10 cellular contexts compared by ENCODE assay signal in the genomic region with DNA sequence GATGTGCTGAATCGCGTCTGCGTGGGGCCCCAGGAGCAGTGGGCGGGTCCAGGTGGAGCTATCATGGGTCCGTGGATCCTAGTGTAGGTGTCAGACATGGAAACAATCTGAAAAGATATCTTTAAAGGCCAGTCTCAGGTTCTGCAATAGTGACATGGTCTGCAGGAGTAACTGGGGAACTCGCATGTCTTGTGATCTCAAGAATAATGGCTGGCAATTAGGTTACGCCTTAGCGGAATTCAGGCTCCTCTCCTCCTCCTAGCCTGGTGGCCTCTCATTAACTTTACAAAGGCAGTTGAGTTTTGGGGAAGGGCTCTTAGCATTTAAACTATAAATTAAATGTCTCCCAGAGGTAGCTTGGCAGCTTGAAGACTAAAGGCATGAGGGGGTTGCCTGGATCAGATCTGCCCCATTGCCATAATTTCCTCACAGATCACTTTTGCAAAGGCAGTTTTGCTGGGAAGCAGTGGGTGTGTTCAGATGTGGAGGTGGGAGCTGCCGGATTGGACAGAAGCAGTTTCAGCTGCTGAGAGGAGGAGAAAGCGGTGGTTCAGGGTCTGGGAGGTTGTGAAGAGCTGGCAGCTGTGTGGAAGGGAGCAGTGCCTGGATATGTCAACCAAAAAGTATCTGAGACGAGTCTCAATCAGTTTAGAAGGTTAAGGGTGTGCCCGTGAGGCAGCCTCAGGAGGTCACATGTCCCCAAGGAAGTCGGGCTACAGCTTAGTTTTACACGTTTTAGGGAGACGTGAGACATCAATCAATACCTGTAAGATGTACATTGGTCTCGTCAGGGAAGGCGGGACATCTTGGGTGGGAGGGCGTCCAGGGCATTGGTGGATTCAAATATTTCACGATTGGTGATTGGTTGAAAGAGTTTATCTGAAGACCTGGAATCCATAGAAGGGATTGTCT. TPM values are rescaled to one million over a fixed set of nuclear protein-coding genes. Genes with fewer than 3 reads are reported as not detected.
DNase-seq lines count a peak whose midpoint lies in the region; ATAC-seq and TF ChIP-seq lines count a peak whose summit lies in the region.
"Had no signal": no experiment of that assay in that cellular context is flagged by ENCODE, and none has a peak within 500 bp of the region (broad histone marks: within the 10 kb centered on the region; RNA-seq: fewer than 3 reads in every experiment).

No MANE protein-coding gene starts in this region.

- DNase-seq in NCI-H1436 (lab: John Stamatoyannopoulos, UW), result peak; percentile 60
- DNase-seq in NCI-H1436 treated with DMSO at 0.1 percent for 48 hours (lab: John Stamatoyannopoulos, UW), result no peak
- peak; percentile 39 for DNase-seq in NCI-H69 (lab: John Stamatoyannopoulos, UW)
- DNase-seq in endothelial cell (ENCODE audit: low spot score), result no peak
- no peak for DNase-seq in GM19240 (ENCODE audit: insufficient read length, low spot score)
- no peak for DNase-seq in GM10248 (ENCODE audit: extremely low spot score)
- DNase-seq: activated CD8-positive, alpha-beta memory T cell treated with anti-CD3 and anti-CD28 coated beads, Interleukin-2, amount 10 ng/mL, durations not matched to agents 7 days and 5 days; uterus had no signal

- TF ChIP-seq RAD21 in neural cell (conservative IDR thresholded peaks at IDR 0.05), result no peak

- H3K9me2 ChIP-seq in neural cell (ENCODE audit: insufficient read depth, low read length), result no peaks in the 10 kb centered on the region

- no peaks in the 10 kb centered on the region for H3K36me3 Mint-ChIP-seq in endothelial cell (ENCODE audit: low read depth, unreplicated experiment)
- H3K36me3 Mint-ChIP-seq: activated CD8-positive, alpha-beta memory T cell treated with anti-CD3 and anti-CD28 coated beads, Interleukin-2, amount 10 ng/mL, durations not matched to agents 7 days and 5 days had no signal

- peak overlapping the region; percentile 42 for H3K4me3 ChIP-seq in neural cell (ENCODE audit: low read length)
- H3K4me3 ChIP-seq: uterus had no signal

- H3K27me3 Mint-ChIP-seq in endothelial cell (ENCODE audit: unreplicated experiment), result peaks cover 9% of the 10 kb centered on the region
- H3K27me3 Mint-ChIP-seq: activated CD8-positive, alpha-beta memory T cell treated with anti-CD3 and anti-CD28 coated beads, Interleukin-2, amount 10 ng/mL, durations not matched to agents 7 days and 5 days had no signal

- H3K9me3 Mint-ChIP-seq in endothelial cell (ENCODE audit: unreplicated experiment), result no peaks in the 10 kb centered on the region

- no peak for ATAC-seq in GM18519 (IDR thresholded peaks at IDR 0.05; ENCODE audit: low FRiP score, unreplicated experiment)
- ATAC-seq: activated CD8-positive, alpha-beta memory T cell treated with anti-CD3 and anti-CD28 coated beads, Interleukin-2, amount 10 ng/mL, durations not matched to agents 7 days and 5 days had no signal

- H3K4me2 ChIP-seq in neural cell (ENCODE audit: low read length), result no peak overlapping the region

- H3K9me3 ChIP-seq in neural cell (ENCODE audit: low read length), result no peaks in the 10 kb centered on the region
- H3K9me3 ChIP-seq: uterus had no signal

- no peaks in the 10 kb centered on the region for H4K20me1 ChIP-seq in neural cell (ENCODE audit: insufficient read depth)

- H3K4me3 Mint-ChIP-seq in endothelial cell (ENCODE audit: unreplicated experiment), result peak overlapping the region; percentile 13
- H3K4me3 Mint-ChIP-seq: activated CD8-positive, alpha-beta memory T cell treated with anti-CD3 and anti-CD28 coated beads, Interleukin-2, amount 10 ng/mL, durations not matched to agents 7 days and 5 days had no signal

- H2AFZ ChIP-seq in neural cell (ENCODE audit: low read depth, low read length), result no peak overlapping the region

- no peaks in the 10 kb centered on the region for H3F3A ChIP-seq in neural cell (ENCODE audit: insufficient read depth, low read length, poor library complexity, severe bottlenecking)

- H3K4me1 Mint-ChIP-seq in endothelial cell (ENCODE audit: unreplicated experiment), result peaks cover 4% of the 10 kb centered on the region

- no peak overlapping the region for H3K27ac Mint-ChIP-seq in endothelial cell (ENCODE audit: unreplicated experiment)
- H3K27ac Mint-ChIP-seq: activated CD8-positive, alpha-beta memory T cell treated with anti-CD3 and anti-CD28 coated beads, Interleukin-2, amount 10 ng/mL, durations not matched to agents 7 days and 5 days had no signal

- TF ChIP-seq CTCF in endothelial cell (IDR thresholded peaks at IDR 0.05; ENCODE audit: unreplicated experiment) (no peak), neural cell (IDR thresholded peaks at IDR 0.05; ENCODE audit: poor library complexity, severe bottlenecking) (no peak), GM10248 (IDR thresholded peaks at IDR 0.05; ENCODE audit: control extremely low read depth, extremely low read depth, low read depth, missing control alignments) (no peak)

- no peaks in the 10 kb centered on the region for H3K27me3 ChIP-seq in neural cell (ENCODE audit: insufficient read depth, low read depth, low read length)
- H3K27me3 ChIP-seq: uterus had no signal

- POLR2A ChIA-PET in GM10248 (lab: Yijun Ruan, JAX), result no interaction called here

- CTCF ChIA-PET in GM10248 (lab: Yijun Ruan, JAX), result interaction anchor here (0.8 to 1.3 kb wide), 2 partner anchors 11 to 21 kb away, joined by 3 read pairs; no protein-coding TSS in a partner anchor

- peaks cover 21% of the 10 kb centered on the region for H3K79me2 ChIP-seq in neural cell (replicated peaks; ENCODE audit: insufficient read depth, low read length)

- no peaks in the 10 kb centered on the region for H3K36me3 ChIP-seq in neural cell (ENCODE audit: insufficient read depth, low read length)
- H3K36me3 ChIP-seq: uterus had no signal

- H3K27ac ChIP-seq in neural cell (ENCODE audit: low read length), result no peak overlapping the region
- H3K27ac ChIP-seq: uterus had no signal

- no peak for TF ChIP-seq EP300 in neural cell (conservative IDR thresholded peaks at IDR 0.05; ENCODE audit: poor library complexity, severe bottlenecking)

- H3K9ac ChIP-seq in neural cell (ENCODE audit: low read length), result no peak overlapping the region

TF ChIP-seq in neural cell, 6 proteins besides CTCF, POLR2A, EP300 and RAD21:
- TF ChIP-seq SMC3 (conservative IDR thresholded peaks at IDR 0.05; ENCODE audit: poor library complexity) (no peak), MXI1 (conservative IDR thresholded peaks at IDR 0.05; ENCODE audit: poor library complexity, severe bottlenecking) (no peak), TAF1 (IDR thresholded peaks at IDR 0.05; ENCODE audit: low read depth) (no peak), POLR2AphosphoS5 (IDR thresholded peaks at IDR 0.05) (no peak), EZH2 (IDR thresholded peaks at IDR 0.05; ENCODE audit: borderline replicate concordance, insufficient read depth, low read length, poor library complexity, severe bottlenecking) (no peak)
- TF ChIP-seq, protein P1, sequence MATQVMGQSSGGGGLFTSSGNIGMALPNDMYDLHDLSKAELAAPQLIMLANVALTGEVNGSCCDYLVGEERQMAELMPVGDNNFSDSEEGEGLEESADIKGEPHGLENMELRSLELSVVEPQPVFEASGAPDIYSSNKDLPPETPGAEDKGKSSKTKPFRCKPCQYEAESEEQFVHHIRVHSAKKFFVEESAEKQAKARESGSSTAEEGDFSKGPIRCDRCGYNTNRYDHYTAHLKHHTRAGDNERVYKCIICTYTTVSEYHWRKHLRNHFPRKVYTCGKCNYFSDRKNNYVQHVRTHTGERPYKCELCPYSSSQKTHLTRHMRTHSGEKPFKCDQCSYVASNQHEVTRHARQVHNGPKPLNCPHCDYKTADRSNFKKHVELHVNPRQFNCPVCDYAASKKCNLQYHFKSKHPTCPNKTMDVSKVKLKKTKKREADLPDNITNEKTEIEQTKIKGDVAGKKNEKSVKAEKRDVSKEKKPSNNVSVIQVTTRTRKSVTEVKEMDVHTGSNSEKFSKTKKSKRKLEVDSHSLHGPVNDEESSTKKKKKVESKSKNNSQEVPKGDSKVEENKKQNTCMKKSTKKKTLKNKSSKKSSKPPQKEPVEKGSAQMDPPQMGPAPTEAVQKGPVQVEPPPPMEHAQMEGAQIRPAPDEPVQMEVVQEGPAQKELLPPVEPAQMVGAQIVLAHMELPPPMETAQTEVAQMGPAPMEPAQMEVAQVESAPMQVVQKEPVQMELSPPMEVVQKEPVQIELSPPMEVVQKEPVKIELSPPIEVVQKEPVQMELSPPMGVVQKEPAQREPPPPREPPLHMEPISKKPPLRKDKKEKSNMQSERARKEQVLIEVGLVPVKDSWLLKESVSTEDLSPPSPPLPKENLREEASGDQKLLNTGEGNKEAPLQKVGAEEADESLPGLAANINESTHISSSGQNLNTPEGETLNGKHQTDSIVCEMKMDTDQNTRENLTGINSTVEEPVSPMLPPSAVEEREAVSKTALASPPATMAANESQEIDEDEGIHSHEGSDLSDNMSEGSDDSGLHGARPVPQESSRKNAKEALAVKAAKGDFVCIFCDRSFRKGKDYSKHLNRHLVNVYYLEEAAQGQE (IDR thresholded peaks at IDR 0.05; ENCODE audit: borderline replicate concordance), result no peak

RNA-seq across cellular contexts. Expression of gene TBCD, which starts 2.7 kb away (rescaled TPM):
- total RNA-seq in endothelial cell (ENCODE audit: unreplicated experiment), result 207 TPM
- 64.8 and 67.2 TPM in 2 replicates for polyA plus RNA-seq in neural cell
- 64.2 and 85.9 TPM in 2 replicates for polyA minus RNA-seq in neural cell

RNA-seq across cellular contexts. Expression of gene FN3K, which starts 19.1 kb away (rescaled TPM):
- 10.6 TPM for total RNA-seq in endothelial cell (ENCODE audit: unreplicated experiment)
- 6.0 and 8.3 TPM in 2 replicates for polyA plus RNA-seq in neural cell
- 14.6 and 17.6 TPM in 2 replicates for polyA minus RNA-seq in neural cell

RNA-seq across cellular contexts. Expression of gene FN3KRP, which starts 38.0 kb away (rescaled TPM):
- total RNA-seq in endothelial cell (ENCODE audit: unreplicated experiment), result 27.9 TPM
- polyA plus RNA-seq in neural cell, result 28.8 and 32.7 TPM in 2 replicates
- polyA minus RNA-seq in neural cell, result 22.0 and 24.6 TPM in 2 replicates

RNA-seq across cellular contexts. Expression of gene RAB40B, which starts 56.1 kb away (rescaled TPM):
- 6.7 TPM for total RNA-seq in endothelial cell (ENCODE audit: unreplicated experiment)
- polyA plus RNA-seq in neural cell, result 37.2 and 37.8 TPM in 2 replicates
- 17.7 and 21.4 TPM in 2 replicates for polyA minus RNA-seq in neural cell

Comparison
In these comparisons a context has a peak if more than half of its experiments do, and no peak if none do; other contexts are left out.
1. DNase-seq: peak in NCI-H1436 (single experiment) and NCI-H69 (single experiment); none in NCI-H1436 treated with DMSO at 0.1 percent for 48 hours (single experiment), endothelial cell (single experiment), GM19240 (single experiment) and GM10248 (single experiment).